ENCODE assay signal across 8 cellular contexts in the genomic region with DNA sequence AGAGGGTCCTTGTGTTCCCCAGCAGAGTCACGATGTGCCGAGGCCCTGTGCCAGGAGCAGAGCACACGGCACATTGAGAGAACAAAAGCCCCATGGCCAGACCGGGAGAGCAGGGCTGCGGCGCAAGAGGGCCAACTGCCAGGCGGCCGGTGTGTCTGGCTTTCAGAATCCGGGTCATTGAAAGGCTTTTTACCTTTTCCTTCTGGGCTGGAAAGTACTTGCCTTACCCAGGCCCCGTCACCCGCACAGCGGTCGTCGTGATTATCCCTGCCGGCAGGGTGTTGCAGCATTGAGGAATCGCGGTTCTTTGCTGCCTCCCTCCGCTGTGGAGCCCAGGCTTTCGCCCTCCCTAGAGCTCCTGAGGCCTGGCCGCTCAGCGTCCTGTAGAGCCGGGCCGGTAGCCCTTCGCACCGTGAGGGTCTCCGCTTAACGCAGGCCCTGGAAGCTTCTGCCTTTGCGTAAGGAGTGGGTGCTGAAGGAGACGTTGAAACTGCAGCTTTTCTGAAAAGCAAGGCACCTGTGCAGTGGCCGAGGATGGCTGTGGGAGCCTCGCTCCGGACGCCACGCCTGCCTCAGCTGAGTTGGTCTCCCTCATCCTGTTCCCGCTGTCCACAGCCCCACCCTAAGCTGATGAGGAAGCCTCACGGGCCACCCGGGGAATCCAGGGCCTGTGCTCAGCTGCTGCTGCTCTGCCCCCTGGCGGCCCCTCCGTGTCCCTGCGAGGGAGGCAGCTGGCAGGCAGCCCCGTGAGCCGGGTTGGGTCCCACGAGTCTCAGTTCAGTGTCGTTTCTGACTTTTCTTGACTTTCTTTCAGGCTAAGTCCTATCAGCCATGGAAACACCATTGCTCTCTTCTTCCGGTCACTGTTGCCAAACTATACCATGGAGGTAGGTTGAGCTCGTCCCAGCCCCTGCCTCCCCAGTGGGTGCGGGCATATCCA. TPM values are rescaled to one million over a fixed set of nuclear protein-coding genes. Genes with fewer than 3 reads are reported as not detected.
DNase-seq lines count a peak whose midpoint lies in the region; ATAC-seq lines count a peak whose summit lies in the region.

No MANE protein-coding gene starts in this region.

- no peaks in the 10 kb centered on the region for H3K27me3 ChIP-seq in layer of hippocampus (ENCODE audit: control insufficient read depth, insufficient read depth, low read length)

- H3K27ac ChIP-seq in layer of hippocampus (ENCODE audit: low read depth, low read length) = peak overlapping the region; percentile 78

- DNase-seq in NCI-H1417 (lab: John Stamatoyannopoulos, UW) (peak in 2 of 3 experiments; percentile 12 to 38), NCI-H1417 treated with DMSO at 0.1 percent for 48 hours (lab: John Stamatoyannopoulos, UW) (no peak), NCI-H1436 (lab: John Stamatoyannopoulos, UW) (peak; percentile 85), cerebellum (ENCODE audit: low spot score) (peak; percentile 86)
- peak; percentile 70 for DNase-seq in stimulated activated CD4-positive, alpha-beta T cell treated with anti-CD3 and anti-CD28 coated beads, Interleukin-4, amount 100 ng/mL, for 24 hours

- ATAC-seq in activated CD4-positive, CD25-positive, alpha-beta regulatory T cell treated with anti-CD3 and anti-CD28 coated beads, Interleukin-2, amount 50 U/mL, for 24 hours = peak; percentile 80 to 84
- no peak for ATAC-seq in HG03039 (IDR thresholded peaks at IDR 0.05; ENCODE audit: unreplicated experiment)

RNA-seq across cellular contexts. Expression of a gene that starts 8.6 kb away (rescaled TPM):
- 4.2 TPM for total RNA-seq in cerebellum

RNA-seq across cellular contexts. Expression of a gene that starts 13.1 kb away (rescaled TPM):
- 832 TPM for total RNA-seq in cerebellum

RNA-seq across cellular contexts. Expression of a gene that starts 36.7 kb away (rescaled TPM):
- 87.1 TPM for total RNA-seq in cerebellum

RNA-seq across cellular contexts. Expression of a gene that starts 38.5 kb away (rescaled TPM):
- total RNA-seq in cerebellum = 49.9 TPM
